Comparison of ENCODE assay signal across 1 cellular context in genomic region chr5:137688248-137688840, GRCh38.
TF ChIP-seq lines count a peak whose summit lies in the region.

No MANE protein-coding gene starts in this region.

TF ChIP-seq in HepG2, 621 proteins besides CTCF, POLR2A, EP300 and RAD21 (continued from another document):
- TF ChIP-seq, protein P1, sequence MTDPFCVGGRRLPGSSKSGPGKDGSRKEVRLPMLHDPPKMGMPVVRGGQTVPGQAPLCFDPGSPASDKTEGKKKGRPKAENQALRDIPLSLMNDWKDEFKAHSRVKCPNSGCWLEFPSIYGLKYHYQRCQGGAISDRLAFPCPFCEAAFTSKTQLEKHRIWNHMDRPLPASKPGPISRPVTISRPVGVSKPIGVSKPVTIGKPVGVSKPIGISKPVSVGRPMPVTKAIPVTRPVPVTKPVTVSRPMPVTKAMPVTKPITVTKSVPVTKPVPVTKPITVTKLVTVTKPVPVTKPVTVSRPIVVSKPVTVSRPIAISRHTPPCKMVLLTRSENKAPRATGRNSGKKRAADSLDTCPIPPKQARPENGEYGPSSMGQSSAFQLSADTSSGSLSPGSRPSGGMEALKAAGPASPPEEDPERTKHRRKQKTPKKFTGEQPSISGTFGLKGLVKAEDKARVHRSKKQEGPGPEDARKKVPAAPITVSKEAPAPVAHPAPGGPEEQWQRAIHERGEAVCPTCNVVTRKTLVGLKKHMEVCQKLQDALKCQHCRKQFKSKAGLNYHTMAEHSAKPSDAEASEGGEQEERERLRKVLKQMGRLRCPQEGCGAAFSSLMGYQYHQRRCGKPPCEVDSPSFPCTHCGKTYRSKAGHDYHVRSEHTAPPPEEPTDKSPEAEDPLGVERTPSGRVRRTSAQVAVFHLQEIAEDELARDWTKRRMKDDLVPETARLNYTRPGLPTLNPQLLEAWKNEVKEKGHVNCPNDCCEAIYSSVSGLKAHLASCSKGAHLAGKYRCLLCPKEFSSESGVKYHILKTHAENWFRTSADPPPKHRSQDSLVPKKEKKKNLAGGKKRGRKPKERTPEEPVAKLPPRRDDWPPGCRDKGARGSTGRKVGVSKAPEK (CRISPR knock-in tag; IDR thresholded peaks at IDR 0.05; ENCODE audit: borderline replicate concordance), result no peak
- TF ChIP-seq AGO1 (IDR thresholded peaks at IDR 0.05; ENCODE audit: low read depth, low read length, poor library complexity, severe bottlenecking), result no peak
- no peak for TF ChIP-seq SIN3A (IDR thresholded peaks at IDR 0.05; ENCODE audit: borderline replicate concordance, low read depth, low read length)
- no peak for TF ChIP-seq GPBP1L1 (CRISPR knock-in tag; IDR thresholded peaks at IDR 0.05)
- no peak for TF ChIP-seq EZH2 (conservative IDR thresholded peaks at IDR 0.05; ENCODE audit: low read depth, low read length)
- TF ChIP-seq DZIP1 (CRISPR knock-in tag; IDR thresholded peaks at IDR 0.05), result no peak
- no peak for TF ChIP-seq ZNF569 (CRISPR knock-in tag; IDR thresholded peaks at IDR 0.05; ENCODE audit: borderline replicate concordance)
- no peak for TF ChIP-seq FOXP1 (IDR thresholded peaks at IDR 0.05)
- no peak for TF ChIP-seq FOXP1 (CRISPR knock-in tag; IDR thresholded peaks at IDR 0.05)
- TF ChIP-seq, protein P2, sequence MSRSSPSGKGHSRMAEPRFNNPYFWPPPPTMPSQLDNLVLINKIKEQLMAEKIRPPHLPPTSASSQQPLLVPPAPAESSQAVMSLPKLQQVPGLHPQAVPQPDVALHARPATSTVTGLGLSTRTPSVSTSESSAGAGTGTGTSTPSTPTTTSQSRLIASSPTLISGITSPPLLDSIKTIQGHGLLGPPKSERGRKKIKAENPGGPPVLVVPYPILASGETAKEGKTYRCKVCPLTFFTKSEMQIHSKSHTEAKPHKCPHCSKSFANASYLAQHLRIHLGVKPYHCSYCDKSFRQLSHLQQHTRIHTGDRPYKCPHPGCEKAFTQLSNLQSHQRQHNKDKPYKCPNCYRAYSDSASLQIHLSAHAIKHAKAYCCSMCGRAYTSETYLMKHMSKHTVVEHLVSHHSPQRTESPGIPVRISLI (CRISPR knock-in tag; IDR thresholded peaks at IDR 0.05; ENCODE audit: borderline replicate concordance), result no peak
- no peak for TF ChIP-seq TARDBP (CRISPR knock-in tag; IDR thresholded peaks at IDR 0.05)
